In genomic region chr9:86550411-86550810, GRCh38 we compare ENCODE assay signal across 22 cellular contexts.
DNase-seq lines count a peak whose midpoint lies in the region; ATAC-seq, FAIRE-seq and TF ChIP-seq lines count a peak whose summit lies in the region.
"Had no signal": no experiment of that assay in that cellular context is flagged by ENCODE, and none has a peak within 500 bp of the region (broad histone marks: within the 10 kb centered on the region; RNA-seq: fewer than 3 reads in every experiment).

No MANE protein-coding gene starts in this region.

- H3K36me3 ChIP-seq in ACC112 (ENCODE audit: insufficient read depth, low read length), result no peaks in the 10 kb centered on the region
- no peaks in the 10 kb centered on the region for H3K36me3 ChIP-seq in left ventricle myocardium inferior
- H3K36me3 ChIP-seq: adrenal gland, cardiac muscle cell, transverse colon had no signal

- ATAC-seq in GM18502 (IDR thresholded peaks at IDR 0.05; ENCODE audit: poor library complexity, unreplicated experiment), result no peak
- ATAC-seq: HCT116; stimulated activated naive CD8-positive, alpha-beta T cell treated with anti-CD3 and anti-CD28 coated beads, Interleukin-15, amount 100 ng/mL, for 72 hours had no signal

- intact Hi-C loops in posterior vena cava (cut with DNase I), result no loop called here
- intact Hi-C loops in left ventricle myocardium inferior (cut with micrococcal nuclease), result no loop called here

- H3K4me1 ChIP-seq in ACC112 (ENCODE audit: control insufficient read depth, insufficient read depth, low read length, unreplicated experiment), result peaks cover 27% of the 10 kb centered on the region
- no peaks in the 10 kb centered on the region for H3K4me1 ChIP-seq in left ventricle myocardium inferior
- H3K4me1 ChIP-seq: adrenal gland, transverse colon had no signal

- H3K27ac Mint-ChIP-seq in brain, result peak overlapping the region; percentile 12 to 91 (median 82)
- peak overlapping the region; percentile 25 for H3K27ac Mint-ChIP-seq in glutamatergic neuron (ENCODE audit: unreplicated experiment)
- H3K27ac Mint-ChIP-seq: activated CD4-positive, alpha-beta memory T cell treated with anti-CD3 and anti-CD28 coated beads for 36 hours; stimulated activated naive CD8-positive, alpha-beta T cell treated with anti-CD3 and anti-CD28 coated beads, Interleukin-15, amount 100 ng/mL, for 72 hours had no signal

- no peaks in the 10 kb centered on the region for H3K9me3 ChIP-seq in left ventricle myocardium inferior (replicated peaks)
- H3K9me3 ChIP-seq: adrenal gland, transverse colon had no signal

- no peak for FAIRE-seq in D721Med (lab: Jason Lieb, UNC)
- FAIRE-seq: endothelial cell of umbilical vein had no signal

- peaks cover 0 to 5% (median 0%) of the 10 kb centered on the region in 5 experiments for H3K9me3 Mint-ChIP-seq in brain
- H3K9me3 Mint-ChIP-seq in glutamatergic neuron (ENCODE audit: unreplicated experiment), result no peaks in the 10 kb centered on the region
- H3K9me3 Mint-ChIP-seq: activated CD4-positive, alpha-beta memory T cell treated with anti-CD3 and anti-CD28 coated beads for 36 hours; stimulated activated naive CD8-positive, alpha-beta T cell treated with anti-CD3 and anti-CD28 coated beads, Interleukin-15, amount 100 ng/mL, for 72 hours had no signal

- H3K36me3 Mint-ChIP-seq in brain (no peaks in the 10 kb centered on the region), glutamatergic neuron (ENCODE audit: unreplicated experiment) (peaks cover 11% of the 10 kb centered on the region)
- H3K36me3 Mint-ChIP-seq: activated CD4-positive, alpha-beta memory T cell treated with anti-CD3 and anti-CD28 coated beads for 36 hours had no signal

- H3K4me3 ChIP-seq in ACC112 (ENCODE audit: low read depth, low read length) (no peak overlapping the region), left ventricle myocardium inferior (no peak overlapping the region)
- H3K4me3 ChIP-seq: adrenal gland, cardiac muscle cell, transverse colon had no signal

- H3K4me3 Mint-ChIP-seq in brain, result peak overlapping the region in 2 of 5 experiments; percentile 7 to 10
- H3K4me3 Mint-ChIP-seq in glutamatergic neuron (ENCODE audit: unreplicated experiment), result no peak overlapping the region
- H3K4me3 Mint-ChIP-seq: activated CD4-positive, alpha-beta memory T cell treated with anti-CD3 and anti-CD28 coated beads for 36 hours; stimulated activated naive CD8-positive, alpha-beta T cell treated with anti-CD3 and anti-CD28 coated beads, Interleukin-15, amount 100 ng/mL, for 72 hours had no signal

- H3K27ac ChIP-seq in ACC112 (ENCODE audit: low read depth, low read length) (peak overlapping the region; percentile 74), left ventricle myocardium inferior (replicated peaks) (no peak overlapping the region)
- H3K27ac ChIP-seq: adrenal gland, cardiac muscle cell, transverse colon had no signal

- peaks cover 77% of the 10 kb centered on the region for H3K4me1 Mint-ChIP-seq in brain
- peaks cover 15% of the 10 kb centered on the region for H3K4me1 Mint-ChIP-seq in glutamatergic neuron (ENCODE audit: low read depth, unreplicated experiment)
- H3K4me1 Mint-ChIP-seq: stimulated activated naive CD8-positive, alpha-beta T cell treated with anti-CD3 and anti-CD28 coated beads, Interleukin-15, amount 100 ng/mL, for 72 hours had no signal

- TF ChIP-seq CTCF in brain (conservative IDR thresholded peaks at IDR 0.05) (no peak), glutamatergic neuron (IDR thresholded peaks at IDR 0.05; ENCODE audit: partially characterized antibody, unreplicated experiment) (no peak), D721Med (IDR thresholded peaks at IDR 0.05; ENCODE audit: insufficient read depth, missing control alignments) (no peak), left ventricle myocardium inferior (IDR thresholded peaks at IDR 0.05; ENCODE audit: borderline replicate concordance) (no peak)

- no peaks in the 10 kb centered on the region for H3K79me2 ChIP-seq in ACC112 (ENCODE audit: control insufficient read depth, insufficient read depth, low read length, unreplicated experiment)

- no peaks in the 10 kb centered on the region for H3K27me3 Mint-ChIP-seq in brain
- peaks cover 2% of the 10 kb centered on the region for H3K27me3 Mint-ChIP-seq in glutamatergic neuron (ENCODE audit: unreplicated experiment)

- peak; percentile 25 for DNase-seq in HCEC 1CT
- no peak for DNase-seq in glutamatergic neuron
- DNase-seq in posterior vena cava (ENCODE audit: low spot score), result no peak
- no peak for DNase-seq in D721Med (ENCODE audit: insufficient read length, low spot score)
- no peak for DNase-seq in left ventricle myocardium inferior
- DNase-seq: activated CD4-positive, alpha-beta memory T cell treated with anti-CD3 and anti-CD28 coated beads for 36 hours; activated CD4-positive, CD25-positive, alpha-beta regulatory T cell; activated effector memory CD4-positive, alpha-beta T cell treated with anti-CD3 and anti-CD28 coated beads, Interleukin-2, amount 50 U/mL, for 16 hours; activated T-cell treated with anti-CD3 and anti-CD28 coated beads for 4 hours; Karpas-422; NCI-H187 treated with DMSO at 0.1 percent for 48 hours; NCI-H748 treated with DMSO at 0.1 percent for 48 hours; stimulated activated CD4-positive, alpha-beta T cell treated with anti-CD3 and anti-CD28 coated beads, Interleukin-4, amount 100 ng/mL, for 24 hours; stimulated activated naive CD8-positive, alpha-beta T cell treated with anti-CD3 and anti-CD28 coated beads, Interleukin-15, amount 100 ng/mL, for 72 hours; transverse colon had no signal

- H2AFZ ChIP-seq in ACC112 (ENCODE audit: low read length, unreplicated experiment), result no peak overlapping the region

- H3K27me3 ChIP-seq in ACC112 (ENCODE audit: insufficient read depth, low read length) (no peaks in the 10 kb centered on the region), left ventricle myocardium inferior (ENCODE audit: low read depth) (peaks cover 39% of the 10 kb centered on the region)
- H3K27me3 ChIP-seq: cardiac muscle cell, transverse colon had no signal
